ENCODE assay signal across 16 cellular contexts in genomic region chr12:29844667-29845066, GRCh38.
DNase-seq lines count a peak whose midpoint lies in the region; ATAC-seq and TF ChIP-seq lines count a peak whose summit lies in the region.
"Had no signal": no experiment of that assay in that cellular context is flagged by ENCODE, and none has a peak within 500 bp of the region (broad histone marks: within the 10 kb centered on the region; RNA-seq: fewer than 3 reads in every experiment).

No MANE protein-coding gene starts in this region.

- H3K9me3 ChIP-seq in SJCRH30 (replicated peaks): peaks cover 8% of the 10 kb centered on the region
- peaks cover 0 to 3% (median 0%) of the 10 kb centered on the region in 4 donors for H3K9me3 ChIP-seq in Peyer's patch
- H3K9me3 ChIP-seq in lower lobe of right lung: no peaks in the 10 kb centered on the region

- intact Hi-C loops in lower lobe of right lung (cut with DNase I): no loop called here

- H3K36me3 ChIP-seq in SJCRH30 (no peaks in the 10 kb centered on the region), Peyer's patch (no peaks in the 10 kb centered on the region), lower lobe of right lung (no peaks in the 10 kb centered on the region)

- no peak for TF ChIP-seq POLR2A in Peyer's patch (IDR thresholded peaks at IDR 0.05)

- H3K4me3 ChIP-seq in SJCRH30 (no peak overlapping the region), Peyer's patch (no peak overlapping the region), lower lobe of right lung (no peak overlapping the region)
- H3K4me3 ChIP-seq: PC-9 had no signal

- DNase-seq in HCEC 1CT: peak; percentile 23
- DNase-seq in SJCRH30: peak; percentile 30 to 41
- peak; percentile 18 for DNase-seq in fibroblast of gingiva (ENCODE audit: low read depth)
- peak; percentile 18 for DNase-seq in myocyte (ENCODE audit: low read depth)
- no peak for DNase-seq in Peyer's patch
- DNase-seq in lower lobe of right lung: no peak
- DNase-seq: KG1, MM.1S, NCI-H1105, NCI-H1694 treated with DMSO at 0.1 percent for 48 hours, NCI-H69, PC-9 had no signal

- H3K4me1 ChIP-seq in SJCRH30 (peaks cover 11% of the 10 kb centered on the region), Peyer's patch (no peaks in the 10 kb centered on the region), lower lobe of right lung (no peaks in the 10 kb centered on the region)

- H3K27ac ChIP-seq in SJCRH30 (peak overlapping the region; percentile 11; the same call in 1 of the 2 replicates), Peyer's patch (no peak overlapping the region), lower lobe of right lung (no peak overlapping the region)
- H3K27ac ChIP-seq: C4-2B, PC-9 had no signal

- ATAC-seq in HG02973 (IDR thresholded peaks at IDR 0.05; ENCODE audit: unreplicated experiment) (no peak), HG03025 (IDR thresholded peaks at IDR 0.05; ENCODE audit: low FRiP score, unreplicated experiment) (no peak), lower lobe of right lung (no peak)
- ATAC-seq: Right ventricle myocardium inferior had no signal

- TF ChIP-seq CTCF in Peyer's patch (IDR thresholded peaks at IDR 0.05): no peak
- TF ChIP-seq CTCF in lower lobe of right lung (IDR thresholded peaks at IDR 0.05): no peak

- H3K27me3 ChIP-seq in SJCRH30 (no peaks in the 10 kb centered on the region), Peyer's patch (no peaks in the 10 kb centered on the region), lower lobe of right lung (ENCODE audit: low read depth) (no peaks in the 10 kb centered on the region)

Comparison
In these comparisons a context has a peak if more than half of its experiments do, and no peak if none do; other contexts are left out.
1. DNase-seq: peak in HCEC 1CT (single experiment), SJCRH30 (2 of 2), fibroblast of gingiva (single experiment) and myocyte (single experiment); none in Peyer's patch (0 of 3) and lower lobe of right lung (single experiment).